Comparison of ENCODE assay signal across 1 cellular context in genomic region chr2:96819101-96819875, GRCh38.
TF ChIP-seq lines count a peak whose summit lies in the region.

No MANE protein-coding gene starts in this region.

TF ChIP-seq in H1, 55 proteins besides CTCF, POLR2A, EP300 and RAD21:
- TF ChIP-seq ZNF274 (IDR thresholded peaks at IDR 0.05; ENCODE audit: borderline replicate concordance, extremely low read depth, low read length) (no peak), NANOG (IDR thresholded peaks at IDR 0.05; ENCODE audit: insufficient read depth, low read depth, low read length, poor library complexity, severe bottlenecking) (no peak), SP1 (IDR thresholded peaks at IDR 0.05; ENCODE audit: low read depth, low read length) (no peak), YY1 (IDR thresholded peaks at IDR 0.05; ENCODE audit: low read depth, low read length) (no peak)
